In the genomic region with DNA sequence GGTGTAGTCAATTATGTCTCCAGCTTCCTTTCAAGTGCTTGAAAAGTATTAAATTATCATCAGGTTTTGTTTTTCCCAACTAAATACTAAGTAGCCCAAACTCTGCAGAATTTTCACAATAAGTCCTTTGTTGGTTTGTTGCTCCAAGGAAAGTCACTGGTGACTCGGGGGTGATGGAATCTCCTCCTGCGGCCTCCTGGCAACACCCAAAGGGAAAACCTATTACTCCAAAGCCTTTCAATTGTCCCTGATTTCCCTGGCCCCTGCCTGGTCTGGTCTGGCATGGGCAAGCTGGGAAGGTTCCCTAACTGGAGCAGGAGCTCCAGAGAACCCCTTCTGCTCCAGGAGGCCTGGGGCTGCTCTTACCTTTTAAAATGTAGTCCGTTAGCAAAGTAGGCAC, we compare ENCODE assay signal across 18 cellular contexts. TPM values are rescaled to one million over a fixed set of nuclear protein-coding genes. Genes with fewer than 3 reads are reported as not detected.
DNase-seq lines count a peak whose midpoint lies in the region; ATAC-seq, FAIRE-seq and TF ChIP-seq lines count a peak whose summit lies in the region.
"Had no signal": no experiment of that assay in that cellular context is flagged by ENCODE, and none has a peak within 500 bp of the region (broad histone marks: within the 10 kb centered on the region; RNA-seq: fewer than 3 reads in every experiment).

No MANE protein-coding gene starts in this region.

- DNase-seq in breast epithelium (ENCODE audit: low spot score in 2 of 2) = no peak
- no peak for DNase-seq in MCF 10A (ENCODE audit: unreplicated experiment)
- DNase-seq in bronchial epithelial cell (ENCODE audit: low read depth) = peak; percentile 42
- DNase-seq in keratinocyte (ENCODE audit: low read depth, low spot score) = no peak
- DNase-seq in NCI-H524 (lab: John Stamatoyannopoulos, UW) = no peak
- DNase-seq in activated CD4-positive, alpha-beta T cell treated with anti-CD3 and anti-CD28 coated beads, Interleukin-2, amount 50 U/mL, for 1 hour = no peak
- DNase-seq in NCI-H1436 (lab: John Stamatoyannopoulos, UW) = no peak
- no peak for DNase-seq in body of pancreas
- DNase-seq: activated CD4-positive, alpha-beta T cell treated with anti-CD3 and anti-CD28 coated beads for 4 hours; aorta; NCI-H524 treated with DMSO at 0.1 percent for 48 hours; Peyer's patch; spleen; T-helper 17 cell had no signal

- H4K20me1 ChIP-seq in keratinocyte (ENCODE audit: control insufficient read depth, extremely low read depth, insufficient read depth, low read length) = no peaks in the 10 kb centered on the region

- peak overlapping the region; percentile 51 for H3K4me2 ChIP-seq in keratinocyte (ENCODE audit: control insufficient read depth, extremely low read depth, insufficient read depth, low read depth, low read length)
- H3K4me2 ChIP-seq: A549, hepatocyte had no signal

- no TSS peak for BruUV-seq in MCF 10A (replicated peaks; lab: Mats Ljungman, UMichigan)

- peak overlapping the region; percentile 56 for H3K9ac ChIP-seq in keratinocyte (ENCODE audit: control insufficient read depth, extremely low read depth, insufficient read depth, low read length)

- peak overlapping the region; percentile 26 for H2AFZ ChIP-seq in keratinocyte (ENCODE audit: control insufficient read depth, low read length)
- H2AFZ ChIP-seq: hepatocyte had no signal

- H3K79me2 ChIP-seq in keratinocyte (ENCODE audit: control insufficient read depth, insufficient read depth, low read length) = no peaks in the 10 kb centered on the region
- H3K79me2 ChIP-seq: hepatocyte had no signal

- FAIRE-seq in bronchial epithelial cell (lab: Jason Lieb, UNC) = no peak
- FAIRE-seq in keratinocyte (lab: Jason Lieb, UNC) = peak; percentile 39
- FAIRE-seq: A549 had no signal

- TF ChIP-seq CTCF in breast epithelium (IDR thresholded peaks at IDR 0.05) (no peak), MCF 10A (IDR thresholded peaks at IDR 0.05; ENCODE audit: unreplicated experiment) (no peak), bronchial epithelial cell (IDR thresholded peaks at IDR 0.05; ENCODE audit: insufficient read depth, low read length, severe bottlenecking) (no peak), keratinocyte (optimal IDR thresholded peaks at IDR 0.05 in 1 of 3, IDR thresholded peaks at IDR 0.05 in 1 of 3, conservative IDR thresholded peaks at IDR 0.05 in 1 of 3; ENCODE audit: extremely low read depth in 1 of 3, insufficient read depth in 2 of 3, low read length in 3 of 3) (no peak), body of pancreas (IDR thresholded peaks at IDR 0.05) (no peak)

- H3K4me1 ChIP-seq in breast epithelium (no peaks in the 10 kb centered on the region), keratinocyte (ENCODE audit: control insufficient read depth, extremely low read depth, insufficient read depth, low read length) (peaks cover 14% of the 10 kb centered on the region), body of pancreas (peaks cover 9% of the 10 kb centered on the region)
- H3K4me1 ChIP-seq: A549 had no signal

- H3K27me3 Mint-ChIP-seq in MCF 10A (ENCODE audit: insufficient read depth, unreplicated experiment) = no peaks in the 10 kb centered on the region

- no peaks in the 10 kb centered on the region for H3K9me3 Mint-ChIP-seq in MCF 10A (ENCODE audit: unreplicated experiment)
- H3K9me3 Mint-ChIP-seq: activated T-helper 17 cell treated with anti-CD3 and anti-CD28 coated beads, Interleukin-2, amount 50 U/mL, for 72 hours had no signal

- no peaks in the 10 kb centered on the region for H3K9me1 ChIP-seq in keratinocyte (ENCODE audit: control insufficient read depth, extremely low read depth, insufficient read depth, low read length)

- POLR2A ChIA-PET in MCF 10A (lab: Yijun Ruan, JAX) = interaction anchor here (0.7 kb wide), 1 partner anchor 494 kb away, joined by 4 read pairs; no protein-coding TSS in a partner anchor

- intact Hi-C loops in breast epithelium (cut with DNase I; ENCODE audit: low total_unique reads) = no loop called here
- intact Hi-C loops in MCF 10A (cut with micrococcal nuclease) = no loop called here
- intact Hi-C loops in body of pancreas (cut with DNase I) = no loop called here

- H3K4me3 ChIP-seq in breast epithelium (no peak overlapping the region), bronchial epithelial cell (ENCODE audit: low read depth, low read length) (no peak overlapping the region), keratinocyte (ENCODE audit: control insufficient read depth in 2 of 3, extremely low read depth in 1 of 3, insufficient read depth in 2 of 3, low read depth in 1 of 3, low read length in 3 of 3) (peak overlapping the region in 1 of 3 experiments; percentile 18), body of pancreas (no peak overlapping the region)
- H3K4me3 ChIP-seq: A549, hepatocyte, Peyer's patch, spleen had no signal

- CTCF ChIA-PET in MCF 10A (lab: Yijun Ruan, JAX) = interaction anchor here (0.8 kb wide), 1 partner anchor 494 kb away, joined by 4 read pairs; the partner anchor contains the start of gene CCDC15

- H3K36me3 Mint-ChIP-seq in MCF 10A (ENCODE audit: insufficient read depth, unreplicated experiment) = no peaks in the 10 kb centered on the region

- H3K27me3 ChIP-seq in breast epithelium (no peaks in the 10 kb centered on the region), bronchial epithelial cell (ENCODE audit: control insufficient read depth, insufficient read depth, low read length) (no peaks in the 10 kb centered on the region), keratinocyte (ENCODE audit: control insufficient read depth, extremely low read depth, insufficient read depth, low read length) (no peaks in the 10 kb centered on the region), body of pancreas (no peaks in the 10 kb centered on the region)
- H3K27me3 ChIP-seq: hepatocyte, Peyer's patch, spleen had no signal

- 61 to 69% methylated on average over 3 of the region's 3 CpGs for WGBS in body of pancreas, 2 donors

- H3K27ac Mint-ChIP-seq in MCF 10A (ENCODE audit: low read depth, unreplicated experiment) = no peak overlapping the region
- H3K27ac Mint-ChIP-seq: activated T-helper 17 cell treated with anti-CD3 and anti-CD28 coated beads, Interleukin-2, amount 50 U/mL, for 72 hours; T-helper 17 cell had no signal

- no peaks in the 10 kb centered on the region for H3K9me3 ChIP-seq in breast epithelium
- H3K9me3 ChIP-seq in keratinocyte (ENCODE audit: control insufficient read depth, low read depth, low read length) = no peaks in the 10 kb centered on the region
- H3K9me3 ChIP-seq in body of pancreas = no peaks in the 10 kb centered on the region
- H3K9me3 ChIP-seq: A549, Peyer's patch, spleen had no signal

- no peak overlapping the region for H3K4me3 Mint-ChIP-seq in MCF 10A (ENCODE audit: unreplicated experiment)
- H3K4me3 Mint-ChIP-seq: activated T-helper 17 cell treated with anti-CD3 and anti-CD28 coated beads, Interleukin-2, amount 50 U/mL, for 72 hours; T-helper 17 cell had no signal

- H3K36me3 ChIP-seq in breast epithelium = no peaks in the 10 kb centered on the region
- H3K36me3 ChIP-seq in bronchial epithelial cell (ENCODE audit: control insufficient read depth, insufficient read depth, low read length) = peaks cover 5% of the 10 kb centered on the region
- H3K36me3 ChIP-seq in keratinocyte (ENCODE audit: control insufficient read depth in 2 of 2, extremely low read depth in 1 of 2, insufficient read depth in 2 of 2, low read length in 2 of 2) = peaks cover 16 to 37% of the 10 kb centered on the region in 2 experiments
- no peaks in the 10 kb centered on the region for H3K36me3 ChIP-seq in body of pancreas (replicated peaks in 1 of 2; ENCODE audit: insufficient read depth in 1 of 2, low read depth in 2 of 2)
- H3K36me3 ChIP-seq: Peyer's patch had no signal

- H3K4me1 Mint-ChIP-seq in MCF 10A (ENCODE audit: insufficient read depth, unreplicated experiment) = no peaks in the 10 kb centered on the region
- H3K4me1 Mint-ChIP-seq: activated T-helper 17 cell treated with anti-CD3 and anti-CD28 coated beads, Interleukin-2, amount 50 U/mL, for 72 hours had no signal

- dilution Hi-C loops in keratinocyte (cut with MboI; ENCODE audit: extremely low pct_ligation_motif_present, low sequenced_read_pairs) = no loop called here

- no peak for ATAC-seq in body of pancreas
- ATAC-seq: A549; activated T-helper 17 cell treated with anti-CD3 and anti-CD28 coated beads, Interleukin-2, amount 50 U/mL, for 72 hours; T-helper 17 cell had no signal

- no peak for TF ChIP-seq POLR2A in breast epithelium (IDR thresholded peaks at IDR 0.05)
- no peak for TF ChIP-seq POLR2A in body of pancreas (IDR thresholded peaks at IDR 0.05)

- H3K27ac ChIP-seq in breast epithelium = peak overlapping the region; percentile 30 to 40
- peak overlapping the region; percentile 84 for H3K27ac ChIP-seq in keratinocyte (ENCODE audit: control insufficient read depth, insufficient read depth, low read length)
- no peak overlapping the region for H3K27ac ChIP-seq in body of pancreas
- H3K27ac ChIP-seq: A549, hepatocyte, Peyer's patch, spleen had no signal

RNA-seq across cellular contexts. Expression of gene FEZ1, which starts 47.9 kb away (rescaled TPM):
- total RNA-seq in breast epithelium = 10 to 100 TPM in 2 of 3 donors, 1 to 10 TPM in 1; 4.8 to 20.8 (median 14.4) TPM
- total RNA-seq in MCF 10A (2022) = 5.4 and 6.7 TPM in 2 replicates
- 111 and 112 TPM in 2 replicates for total RNA-seq in bronchial epithelial cell
- 112 to 300 TPM (median 182 TPM) in 3 replicates for polyA plus RNA-seq in keratinocyte
- 54.1 TPM for polyA plus RNA-seq in keratinocyte (2011; ENCODE audit: low read depth)
- 245 and 248 TPM in 2 replicates for polyA plus RNA-seq in keratinocyte (2011; cell fraction: cytosol; rRNA removed)
- 135 and 137 TPM in 2 replicates for polyA plus RNA-seq in keratinocyte (2011; cell fraction: nucleus; rRNA removed)
- polyA plus RNA-seq in keratinocyte (2012; ENCODE audit: low replicate concordance) = 55.1 and 228 TPM in 2 replicates
- 68.8 to 119 TPM (median 113 TPM) in 3 replicates for polyA minus RNA-seq in keratinocyte
- 88.8 TPM for polyA minus RNA-seq in keratinocyte (2011; cell fraction: cytosol; rRNA and poly(A)+ RNA removed)
- 18.7 and 42.8 TPM in 2 replicates for polyA minus RNA-seq in keratinocyte (2011; cell fraction: nucleus; rRNA and poly(A)+ RNA removed)
- 10 to 100 TPM in 1 of 2 donors, 1 to 10 TPM in 1; 8.3 to 16.2 TPM for total RNA-seq in body of pancreas
- total RNA-seq: HT-29 had no signal

Comparison
In these comparisons a context has a peak if more than half of its experiments do, and no peak if none do; other contexts are left out.
1. H3K27ac ChIP-seq: peak in breast epithelium (2 of 2) and keratinocyte (single experiment); none in body of pancreas (0 of 4).